20 cellular contexts compared by ENCODE assay signal in genomic region chr22:38423512-38424503, GRCh38. TPM values are rescaled to one million over a fixed set of nuclear protein-coding genes. Genes with fewer than 3 reads are reported as not detected.
DNase-seq lines count a peak whose midpoint lies in the region; ATAC-seq and TF ChIP-seq lines count a peak whose summit lies in the region.
"Had no signal": no experiment of that assay in that cellular context is flagged by ENCODE, and none has a peak within 500 bp of the region (broad histone marks: within the 10 kb centered on the region; RNA-seq: fewer than 3 reads in every experiment).

No MANE protein-coding gene starts in this region.

- H3K4me3 ChIP-seq in NB4 (ENCODE audit: low read depth, low read length) (no peak overlapping the region), colonic mucosa (no peak overlapping the region), mucosa of descending colon (no peak overlapping the region)
- H3K4me3 ChIP-seq: esophagus squamous epithelium, ovary, skin epidermis had no signal

- H3K9ac ChIP-seq in colonic mucosa (ENCODE audit: low read depth in 2 of 2, low read length in 2 of 2): peak overlapping the region in 1 of 2 donors; percentile 51

- ATAC-seq in mucosa of descending colon (peak; percentile 92), HG03039 (IDR thresholded peaks at IDR 0.05; ENCODE audit: unreplicated experiment) (no peak), GM18520 (IDR thresholded peaks at IDR 0.05; ENCODE audit: unreplicated experiment) (no peak)
- ATAC-seq: stimulated activated memory B cell treated with anti-CD40 and anti-IgM and Interleukin-4, amounts not matched to agents 10 μg/mL and 1 μg/mL and 100 μg/mL, for 72 hours had no signal

- H3K9me3 ChIP-seq in colonic mucosa (no peaks in the 10 kb centered on the region), mucosa of descending colon (no peaks in the 10 kb centered on the region)
- H3K9me3 ChIP-seq: esophagus squamous epithelium, ovary had no signal

- TF ChIP-seq POLR2A in NB4 (IDR thresholded peaks at IDR 0.05; ENCODE audit: extremely low read depth, insufficient read length): no peak

- in situ Hi-C loops in KBM-7 (cut with MboI; ENCODE audit: low pct_unique_long_range_greater_than_20kb, low sequenced_read_pairs): no loop called here

- H3K36me3 ChIP-seq in colonic mucosa (no peaks in the 10 kb centered on the region), mucosa of descending colon (ENCODE audit: low read depth) (no peaks in the 10 kb centered on the region)
- H3K36me3 ChIP-seq: esophagus squamous epithelium, ovary had no signal

- intact Hi-C loops in colonic mucosa (cut with DNase I) (no loop called here), mucosa of descending colon (cut with DNase I, micrococcal nuclease) (no loop called here)

- DNase-seq in NCI-H146 (lab: John Stamatoyannopoulos, UW) (peak; percentile 35), NCI-H146 treated with DMSO at 0.1 percent for 48 hours (lab: John Stamatoyannopoulos, UW; ENCODE audit: unreplicated experiment) (no peak), NB4 (ENCODE audit: low read depth) (peak; percentile 42), colonic mucosa (peak; percentile 47), mucosa of descending colon (peak in 2 of 3 donors; percentile 41 to 63), KBM-7 (no peak)
- DNase-seq: 8988T; activated CD8-positive, alpha-beta memory T cell treated with anti-CD3 and anti-CD28 coated beads, Interleukin-2, amount 50 U/mL, for 48 hours; activated naive CD4-positive, alpha-beta T cell; CD4-positive, alpha-beta memory T cell; EL; esophagus squamous epithelium; ovary; trophoblast cell had no signal

- TF ChIP-seq CTCF in NB4 (IDR thresholded peaks at IDR 0.05; ENCODE audit: low read depth, low read length) (no peak), colonic mucosa (IDR thresholded peaks at IDR 0.05) (no peak), mucosa of descending colon (IDR thresholded peaks at IDR 0.05) (no peak)

- peak overlapping the region; percentile 7 for H3K27ac ChIP-seq in colonic mucosa
- H3K27ac ChIP-seq: esophagus squamous epithelium, ovary, RWPE1, skin epidermis had no signal

- H3K27me3 ChIP-seq in colonic mucosa: no peaks in the 10 kb centered on the region
- H3K27me3 ChIP-seq: esophagus squamous epithelium, ovary had no signal

- H3K4me1 ChIP-seq in colonic mucosa (no peaks in the 10 kb centered on the region), mucosa of descending colon (ENCODE audit: low read depth) (peaks cover 4% of the 10 kb centered on the region)

RNA-seq across cellular contexts. Expression of gene KCNJ4, which starts 31.2 kb away (rescaled TPM):
- total RNA-seq in colonic mucosa (not detected), mucosa of descending colon (not detected)
- total RNA-seq: CD4-positive, alpha-beta memory T cell; esophagus squamous epithelium; T-helper 1 cell treated with Interleukin-12 subunit alpha and Interleukin-12 subunit beta and Interleukin-4 antibody, amounts not matched to agents 30 ng/mL and 1 ng/mL, for 36 hours had no signal

RNA-seq across cellular contexts. Expression of gene KDELR3, which starts 44.1 kb away (rescaled TPM):
- total RNA-seq in colonic mucosa: 10 to 100 TPM; 26.7 to 29.1 TPM
- total RNA-seq in mucosa of descending colon: 10 to 100 TPM in 2 of 3 donors, 1 to 10 TPM in 1; 4.2 to 14.4 (median 11.3) TPM
- total RNA-seq: CD4-positive, alpha-beta memory T cell had no signal

Comparison
In these comparisons a context has a peak if more than half of its experiments do, and no peak if none do; other contexts are left out.
1. DNase-seq: peak in NCI-H146 (single experiment), NB4 (single experiment), colonic mucosa (single experiment) and mucosa of descending colon (2 of 3); none in NCI-H146 treated with DMSO at 0.1 percent for 48 hours (single experiment) and KBM-7 (single experiment).